Comparison of ENCODE assay signal across 8 cellular contexts in the genomic region with DNA sequence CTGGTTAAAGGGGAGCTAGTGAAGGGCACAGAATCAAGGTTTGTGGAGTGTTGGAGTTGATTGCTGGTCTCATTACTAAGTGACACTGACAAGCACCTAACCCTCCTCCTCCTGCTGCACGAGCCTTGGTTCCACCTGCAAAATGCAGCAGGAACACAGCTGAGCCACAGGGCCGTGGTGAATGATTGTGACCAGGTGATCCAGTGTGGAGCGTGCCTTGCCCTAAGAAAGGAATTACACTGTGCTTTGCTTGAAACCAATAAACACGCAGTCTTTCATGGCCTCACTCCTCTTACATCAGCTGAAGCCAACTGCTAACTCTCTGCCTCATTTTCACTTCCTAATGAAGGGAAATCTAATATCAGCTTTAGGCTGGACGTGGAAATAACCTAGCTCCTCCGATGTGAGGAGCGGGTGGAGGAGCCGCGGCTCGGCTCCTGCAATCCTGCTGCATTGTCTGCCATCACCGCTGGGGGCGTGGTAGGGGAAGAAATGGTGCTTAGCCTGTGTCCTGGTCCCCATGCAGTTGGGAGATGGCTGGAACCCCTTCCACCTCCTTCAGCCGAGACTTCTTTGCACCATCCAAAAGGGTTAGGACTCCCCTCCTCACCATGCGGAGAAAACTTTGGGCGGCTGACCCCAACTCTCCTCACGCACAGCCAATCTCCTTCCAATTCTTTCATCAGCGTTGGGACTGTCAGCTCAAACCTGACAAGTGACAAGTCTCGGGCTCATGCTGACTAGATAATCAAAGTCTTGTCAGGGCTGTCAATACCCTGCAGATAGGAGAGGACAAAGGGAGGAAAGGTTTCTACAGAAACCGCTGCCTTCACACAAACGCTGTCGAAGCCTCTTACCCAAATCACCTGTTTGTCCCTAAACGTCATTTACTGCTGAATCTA.
DNase-seq lines count a peak whose midpoint lies in the region; ATAC-seq lines count a peak whose summit lies in the region.

No MANE protein-coding gene starts in this region.

- no peaks in the 10 kb centered on the region for H3K36me3 Mint-ChIP-seq in activated naive CD8-positive, alpha-beta T cell treated with anti-CD3 and anti-CD28 coated beads, Interleukin-2, amount 10 ng/mL, durations not matched to agents 7 days and 5 days

- H3K4me1 Mint-ChIP-seq in activated naive CD8-positive, alpha-beta T cell treated with anti-CD3 and anti-CD28 coated beads, Interleukin-2, amount 10 ng/mL, durations not matched to agents 7 days and 5 days: peaks cover 1% of the 10 kb centered on the region

- H3K27me3 Mint-ChIP-seq in activated naive CD8-positive, alpha-beta T cell treated with anti-CD3 and anti-CD28 coated beads, Interleukin-2, amount 10 ng/mL, durations not matched to agents 7 days and 5 days: peaks cover 3% of the 10 kb centered on the region

- 0 out of 2 replicates have a peak, but pooled peaks cover 2% of the 10 kb centered on the region for H3K4me1 ChIP-seq in iPS DF 6.9 (ENCODE audit: control insufficient read depth, insufficient read depth, low read length)

- no peaks in the 10 kb centered on the region for H3K9me3 ChIP-seq in iPS DF 6.9 (ENCODE audit: control insufficient read depth, insufficient read depth, low read length)

- H3K36me3 ChIP-seq in iPS DF 6.9 (ENCODE audit: control insufficient read depth, insufficient read depth, low read length): no peaks in the 10 kb centered on the region

- H3K4me3 ChIP-seq in iPS DF 6.9 (ENCODE audit: low read length): no peak overlapping the region

- no peak overlapping the region for H3K27ac ChIP-seq in iPS DF 6.9 (ENCODE audit: low read length)

- ATAC-seq in activated naive CD8-positive, alpha-beta T cell treated with anti-CD3 and anti-CD28 coated beads, Interleukin-2, amount 10 ng/mL, durations not matched to agents 7 days and 5 days (ENCODE audit: low read depth): no peak
- no peak for ATAC-seq in HG03095 (IDR thresholded peaks at IDR 0.05; ENCODE audit: unreplicated experiment)
- ATAC-seq in HG03442 (IDR thresholded peaks at IDR 0.05; ENCODE audit: unreplicated experiment): no peak

- no peaks in the 10 kb centered on the region for H3K9me3 Mint-ChIP-seq in activated naive CD8-positive, alpha-beta T cell treated with anti-CD3 and anti-CD28 coated beads, Interleukin-2, amount 10 ng/mL, durations not matched to agents 7 days and 5 days

- no CpG with 5 or more reads among the region's 22 CpGs for WGBS in iPS DF 6.9 (ENCODE audit: insufficient coverage, insufficient read length)

- H3K4me3 Mint-ChIP-seq in activated naive CD8-positive, alpha-beta T cell treated with anti-CD3 and anti-CD28 coated beads, Interleukin-2, amount 10 ng/mL, durations not matched to agents 7 days and 5 days: no peak overlapping the region

- no peak overlapping the region for H3K27ac Mint-ChIP-seq in activated naive CD8-positive, alpha-beta T cell treated with anti-CD3 and anti-CD28 coated beads, Interleukin-2, amount 10 ng/mL, durations not matched to agents 7 days and 5 days

- DNase-seq in GM03348 (ENCODE audit: low spot score) (peak; percentile 86), NCI-H1048 (lab: John Stamatoyannopoulos, UW) (peak; percentile 26), iPS DF 6.9 (ENCODE audit: low read depth, low spot score) (peak; percentile 48), NCI-H146 (lab: John Stamatoyannopoulos, UW) (no peak)
- peak; percentile 40 for DNase-seq in activated naive CD8-positive, alpha-beta T cell treated with anti-CD3 and anti-CD28 coated beads, Interleukin-2, amount 10 ng/mL, durations not matched to agents 7 days and 5 days
- peak; percentile 23 for DNase-seq in stimulated activated CD4-positive, alpha-beta T cell treated with anti-CD3 and anti-CD28 coated beads, Interleukin-4, amount 100 ng/mL, for 1 hour

- no peaks in the 10 kb centered on the region for H3K27me3 ChIP-seq in iPS DF 6.9 (ENCODE audit: control insufficient read depth, insufficient read depth, low read length)

- POLR2A ChIA-PET in activated naive CD8-positive, alpha-beta T cell treated with anti-CD3 and anti-CD28 coated beads, Interleukin-2, amount 10 ng/mL, durations not matched to agents 7 days and 5 days (lab: Charles Lee): no interaction called here
